ENCODE assay signal across 9 cellular contexts in the genomic region with DNA sequence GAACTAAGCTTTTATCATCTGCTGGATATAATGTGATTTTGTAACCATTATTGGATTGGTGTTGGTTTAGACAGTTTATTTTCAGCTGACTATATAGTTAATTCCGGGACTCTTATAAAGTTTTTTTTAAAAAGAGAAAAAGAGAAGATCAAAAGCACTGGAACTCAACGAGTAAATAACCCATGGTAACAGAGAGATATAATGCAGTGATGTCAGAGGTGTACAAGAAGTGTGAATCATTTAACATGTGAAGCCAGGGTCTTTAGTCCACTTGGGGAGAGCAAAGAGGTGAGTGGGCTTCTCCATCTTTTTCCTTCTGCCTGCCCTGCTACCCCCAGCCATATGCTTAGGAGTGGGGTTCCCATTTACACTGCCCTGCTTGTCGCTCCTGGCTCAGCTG. TPM values are rescaled to one million over a fixed set of nuclear protein-coding genes. Genes with fewer than 3 reads are reported as not detected.
A peak's percentile ranks its signal among the peaks of the same experiment; 100 is the strongest.
DNase-seq lines count a peak whose midpoint lies in the region; ATAC-seq, FAIRE-seq and TF ChIP-seq lines count a peak whose summit lies in the region.
"Had no signal": no experiment of that assay in that cellular context is flagged by ENCODE, and none has a peak within 500 bp of the region (broad histone marks: within the 10 kb centered on the region; RNA-seq: fewer than 3 reads in every experiment).

No MANE protein-coding gene starts in this region.

- H3K36me3 ChIP-seq in ascending aorta, result peaks cover 0 to 8% of the 10 kb centered on the region in 2 donors

- 51% methylated on average over 3 of the region's 3 CpGs for WGBS in A549 (ENCODE audit: missing lambda C conversion rate)

- H3K4me2 ChIP-seq in A549, result peak overlapping the region; percentile 91

- no peak for ATAC-seq in A549

- no peaks in the 10 kb centered on the region for H3K9me3 Mint-ChIP-seq in HFFc6
- no peaks in the 10 kb centered on the region for H3K9me3 Mint-ChIP-seq in mesothelial cell of epicardium

- H3K27me3 Mint-ChIP-seq in HFFc6 (ENCODE audit: insufficient read depth), result peaks cover 4% of the 10 kb centered on the region
- no peaks in the 10 kb centered on the region for H3K27me3 Mint-ChIP-seq in mesothelial cell of epicardium (ENCODE audit: low read depth)

- no peak for TF ChIP-seq POLR2A in A549 (IDR thresholded peaks at IDR 0.05; ENCODE audit: low read length)

- peak overlapping the region; percentile 99; the same call in 2 of the 3 replicates for H3K4me3 ChIP-seq in A549
- H3K4me3 ChIP-seq in ascending aorta, result peak overlapping the region; percentile 97 to 98

- CTCF ChIA-PET in A549 (lab: Yijun Ruan, JAX), result interaction anchor here (0.8 to 1.8 kb wide), 3 partner anchors 22 to 427 kb away, joined by 3 to 6 read pairs (median 4); partner anchors contain the start of gene SRD5A3

- DNase-seq in A549 (ENCODE audit: low read depth in 1 of 2, low spot score in 1 of 2) (no peak), HFFc6 (no peak), ascending aorta (ENCODE audit: low spot score in 2 of 2) (no peak), mesothelial cell of epicardium (ENCODE audit: low spot score in 2 of 2, unreplicated experiment in 2 of 2) (no peak), frontal cortex (ENCODE audit: low spot score in 2 of 2) (no peak), H4 (ENCODE audit: low spot score) (no peak), COLO829 (ENCODE audit: low spot score) (no peak)
- no peak for DNase-seq in stimulated activated CD4-positive, alpha-beta T cell treated with anti-CD3 and anti-CD28 coated beads, Interleukin-15, amount 100 ng/mL, for 24 hours
- DNase-seq: NCI-H2081 had no signal

- intact Hi-C loops in ascending aorta (cut with DNase I), result loop anchor here (5.0 to 10.0 kb wide), 6 partner anchors 468 to 1578 kb away; partner anchors contain the start of genes KIT, NOA1, PAICS and POLR2B

- H3K9me3 ChIP-seq in A549, result no peaks in the 10 kb centered on the region
- H3K9me3 ChIP-seq in ascending aorta, result no peaks in the 10 kb centered on the region

- no peak for FAIRE-seq in A549 (lab: Jason Lieb, UNC)
- no peak for FAIRE-seq in frontal cortex (lab: Jason Lieb, UNC)

- TF ChIP-seq RAD21 in A549 (conservative IDR thresholded peaks at IDR 0.05 in 1 of 2, IDR thresholded peaks at IDR 0.05 in 1 of 2), result no peak

- H3K27ac Mint-ChIP-seq in HFFc6 (peak overlapping the region; percentile 85), mesothelial cell of epicardium (peak overlapping the region; percentile 74)

- H3K4me1 ChIP-seq in A549 (peaks cover 18% of the 10 kb centered on the region; the same call in 2 of the 3 replicates), ascending aorta (peaks cover 0 to 14% of the 10 kb centered on the region in 2 donors)

- TF ChIP-seq CTCF in A549 (IDR thresholded peaks at IDR 0.05) (no peak), HFFc6 (IDR thresholded peaks at IDR 0.05) (no peak), ascending aorta (IDR thresholded peaks at IDR 0.05) (no peak), mesothelial cell of epicardium (IDR thresholded peaks at IDR 0.05; ENCODE audit: unreplicated experiment) (no peak)

- TF ChIP-seq EP300 in A549 (IDR thresholded peaks at IDR 0.05), result no peak

- POLR2A ChIA-PET in A549 (lab: Yijun Ruan, JAX), result no interaction called here

- peak overlapping the region; percentile 94 for H3K4me3 Mint-ChIP-seq in HFFc6
- peak overlapping the region; percentile 79 for H3K4me3 Mint-ChIP-seq in mesothelial cell of epicardium

- H3K27ac ChIP-seq in A549 (no peak overlapping the region), ascending aorta (peak overlapping the region; percentile 99 to 100)

- H3K36me3 Mint-ChIP-seq in HFFc6 (ENCODE audit: low read depth) (peaks cover 39% of the 10 kb centered on the region), mesothelial cell of epicardium (peaks cover 9% of the 10 kb centered on the region)

- H3K4me1 Mint-ChIP-seq in HFFc6 (ENCODE audit: low read depth), result peaks cover 60% of the 10 kb centered on the region
- H3K4me1 Mint-ChIP-seq in mesothelial cell of epicardium, result peaks cover 33% of the 10 kb centered on the region

- no peaks in the 10 kb centered on the region for H3K27me3 ChIP-seq in ascending aorta

TF ChIP-seq in A549, 52 proteins besides CTCF, POLR2A, EP300 and RAD21:
- no peak for TF ChIP-seq NPAS2 (CRISPR knock-in tag; IDR thresholded peaks at IDR 0.05; ENCODE audit: borderline replicate concordance)
- TF ChIP-seq KDM1A (IDR thresholded peaks at IDR 0.05; ENCODE audit: low read depth), result no peak
- TF ChIP-seq CBX8 (IDR thresholded peaks at IDR 0.05), result no peak
- TF ChIP-seq, protein P1, sequence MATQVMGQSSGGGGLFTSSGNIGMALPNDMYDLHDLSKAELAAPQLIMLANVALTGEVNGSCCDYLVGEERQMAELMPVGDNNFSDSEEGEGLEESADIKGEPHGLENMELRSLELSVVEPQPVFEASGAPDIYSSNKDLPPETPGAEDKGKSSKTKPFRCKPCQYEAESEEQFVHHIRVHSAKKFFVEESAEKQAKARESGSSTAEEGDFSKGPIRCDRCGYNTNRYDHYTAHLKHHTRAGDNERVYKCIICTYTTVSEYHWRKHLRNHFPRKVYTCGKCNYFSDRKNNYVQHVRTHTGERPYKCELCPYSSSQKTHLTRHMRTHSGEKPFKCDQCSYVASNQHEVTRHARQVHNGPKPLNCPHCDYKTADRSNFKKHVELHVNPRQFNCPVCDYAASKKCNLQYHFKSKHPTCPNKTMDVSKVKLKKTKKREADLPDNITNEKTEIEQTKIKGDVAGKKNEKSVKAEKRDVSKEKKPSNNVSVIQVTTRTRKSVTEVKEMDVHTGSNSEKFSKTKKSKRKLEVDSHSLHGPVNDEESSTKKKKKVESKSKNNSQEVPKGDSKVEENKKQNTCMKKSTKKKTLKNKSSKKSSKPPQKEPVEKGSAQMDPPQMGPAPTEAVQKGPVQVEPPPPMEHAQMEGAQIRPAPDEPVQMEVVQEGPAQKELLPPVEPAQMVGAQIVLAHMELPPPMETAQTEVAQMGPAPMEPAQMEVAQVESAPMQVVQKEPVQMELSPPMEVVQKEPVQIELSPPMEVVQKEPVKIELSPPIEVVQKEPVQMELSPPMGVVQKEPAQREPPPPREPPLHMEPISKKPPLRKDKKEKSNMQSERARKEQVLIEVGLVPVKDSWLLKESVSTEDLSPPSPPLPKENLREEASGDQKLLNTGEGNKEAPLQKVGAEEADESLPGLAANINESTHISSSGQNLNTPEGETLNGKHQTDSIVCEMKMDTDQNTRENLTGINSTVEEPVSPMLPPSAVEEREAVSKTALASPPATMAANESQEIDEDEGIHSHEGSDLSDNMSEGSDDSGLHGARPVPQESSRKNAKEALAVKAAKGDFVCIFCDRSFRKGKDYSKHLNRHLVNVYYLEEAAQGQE (IDR thresholded peaks at IDR 0.05), result no peak
- TF ChIP-seq FOSL2 (IDR thresholded peaks at IDR 0.05), result no peak
- no peak for TF ChIP-seq FOSL2 (CRISPR knock-in tag; IDR thresholded peaks at IDR 0.05)
- TF ChIP-seq ESRRA (IDR thresholded peaks at IDR 0.05; ENCODE audit: borderline replicate concordance, low read length), result no peak
TF ChIP-seq in A549: peak in this region for 0.

RNA-seq across cellular contexts. Expression of gene TMEM165, which starts 3.2 kb away (rescaled TPM):
- polyA plus RNA-seq in A549 (2011; rRNA removed) (83.5 and 87.4 TPM in 2 replicates), A549 (2017; fragmentation: RNase III; extraction: RNeasy Plus Mini Kit Qiagen cat#74134 plus additional on column Dnase treatment) (43.6 to 54.4 TPM (median 52.6 TPM) in 3 replicates)
- polyA plus RNA-seq in A549 (2012; cell fraction: cytosol; rRNA removed), result 29.9 and 39.7 TPM in 2 replicates
- polyA plus RNA-seq in A549 (2012; cell fraction: nucleus; rRNA removed), result 54.1 and 72.1 TPM in 2 replicates
- polyA minus RNA-seq in A549 (2011; rRNA and poly(A)+ RNA removed), result 84.9 and 89.9 TPM in 2 replicates
- total RNA-seq in HFFc6 (2021; fragmentation: NEBNext Ultra II Directional; extraction: Animal tissue kit (Norgen Biotek cat#: 25700)), result 100 to 1,000 TPM in 2 of 6 experiments, 10 to 100 TPM in 4; 93.9 to 111 (median 96.2) TPM
- total RNA-seq in ascending aorta (178 TPM), mesothelial cell of epicardium (94.3 to 98.7 TPM (median 96.1 TPM) in 3 replicates), frontal cortex (139 TPM)
- total RNA-seq in H4 (2014; rRNA removed; shearing (Covaris generic)), result 104 and 124 TPM in 2 replicates

RNA-seq across cellular contexts. Expression of gene SRD5A3, which starts 52.9 kb away (rescaled TPM):
- polyA plus RNA-seq in A549 (2011; rRNA removed) (11.1 and 14.1 TPM in 2 replicates), A549 (2017; fragmentation: RNase III; extraction: RNeasy Plus Mini Kit Qiagen cat#74134 plus additional on column Dnase treatment) (5.7 to 6.2 TPM (median 5.9 TPM) in 3 replicates)
- polyA plus RNA-seq in A549 (2012; cell fraction: cytosol; rRNA removed), result 2.8 and 4.1 TPM in 2 replicates
- polyA plus RNA-seq in A549 (2012; cell fraction: nucleus; rRNA removed), result 1.0 and 1.5 TPM in 2 replicates
- 7.2 and 7.6 TPM in 2 replicates for polyA minus RNA-seq in A549 (2011; rRNA and poly(A)+ RNA removed)
- 10 to 100 TPM; 11.0 to 17.1 (median 12.2) TPM for total RNA-seq in HFFc6 (2021; fragmentation: NEBNext Ultra II Directional; extraction: Animal tissue kit (Norgen Biotek cat#: 25700))
- total RNA-seq in ascending aorta (6.8 TPM), mesothelial cell of epicardium (17.5 to 20.8 TPM (median 17.6 TPM) in 3 replicates), frontal cortex (9.0 TPM)
- total RNA-seq in H4 (2014; rRNA removed; shearing (Covaris generic)), result 9.1 and 22.8 TPM in 2 replicates

Comparison
In these comparisons a context has a peak if more than half of its experiments do, and no peak if none do; other contexts are left out.
1. H3K27ac ChIP-seq: peak in ascending aorta (2 of 2); none in A549 (0 of 2).